In genomic region chr6:30886897-30887255, GRCh38 we compare ENCODE assay signal across 13 cellular contexts. TPM values are rescaled to one million over a fixed set of nuclear protein-coding genes. Genes with fewer than 3 reads are reported as not detected.
DNase-seq lines count a peak whose midpoint lies in the region; ATAC-seq and TF ChIP-seq lines count a peak whose summit lies in the region.
"Had no signal": no experiment of that assay in that cellular context is flagged by ENCODE, and none has a peak within 500 bp of the region (broad histone marks: within the 10 kb centered on the region; RNA-seq: fewer than 3 reads in every experiment).

No MANE protein-coding gene starts in this region.

- H3K79me2 ChIP-seq in PC-3 (ENCODE audit: low read length) (peaks cover 64% of the 10 kb centered on the region), parathyroid adenoma (peaks cover 42% of the 10 kb centered on the region)

- H3K4me1 ChIP-seq in BLaER1 treated with 17β-estradiol and CSF1 and Interleukin-3, amounts not matched to agents 10 nM and 100 nM: peaks cover 42 to 78% (median 71%) of the 10 kb centered on the region in 10 experiments
- H3K4me1 ChIP-seq in PC-3 (ENCODE audit: insufficient read depth, low read length): peaks cover 54% of the 10 kb centered on the region
- peaks cover 2 to 19% of the 10 kb centered on the region in 2 donors for H3K4me1 ChIP-seq in esophagus (ENCODE audit: control insufficient read depth in 2 of 2, insufficient read depth in 2 of 2, low read length in 1 of 2)
- peaks cover 38% of the 10 kb centered on the region for H3K4me1 ChIP-seq in parathyroid adenoma

- BruUV-seq in PC-3 (replicated peaks; lab: Mats Ljungman, UMichigan): no TSS peak

- peak overlapping the region; percentile 88 to 100 (median 97) for H3K4me2 ChIP-seq in BLaER1 treated with 17β-estradiol and CSF1 and Interleukin-3, amounts not matched to agents 10 nM and 100 nM
- H3K4me2 ChIP-seq in PC-3 (ENCODE audit: low read length) (peak overlapping the region; percentile 91), parathyroid adenoma (ENCODE audit: low read length) (peak overlapping the region; percentile 99)

- H3F3A ChIP-seq in PC-3 (ENCODE audit: low read length, unreplicated experiment): no peaks in the 10 kb centered on the region

- POLR2A ChIA-PET in PC-3 (lab: Charles Lee; ENCODE audit: unreplicated experiment): no interaction called here

- no peak overlapping the region; a peak in 1 of 20 replicates for H3K4me3 ChIP-seq in BLaER1 treated with 17β-estradiol and CSF1 and Interleukin-3, amounts not matched to agents 10 nM and 100 nM
- H3K4me3 ChIP-seq in PC-3 (ENCODE audit: low read length) (peak overlapping the region; percentile 70), esophagus (ENCODE audit: low read depth in 1 of 2, low read length in 2 of 2) (peak overlapping the region in 1 of 2 donors; percentile 86), parathyroid adenoma (ENCODE audit: low read depth, low read length) (no peak overlapping the region)

- no peak for TF ChIP-seq CTCF in PC-3 (conservative IDR thresholded peaks at IDR 0.05; ENCODE audit: low read depth, low read length)
- TF ChIP-seq CTCF in parathyroid adenoma (IDR thresholded peaks at IDR 0.05): no peak

- H3K9me2 ChIP-seq in PC-3 (replicated peaks; ENCODE audit: low read length): no peaks in the 10 kb centered on the region

- peaks cover 0 to 32% (median 13%) of the 10 kb centered on the region in 11 experiments; a peak in 9 of 22 replicates for H4K20me1 ChIP-seq in BLaER1 treated with 17β-estradiol and CSF1 and Interleukin-3, amounts not matched to agents 10 nM and 100 nM
- H4K20me1 ChIP-seq in PC-3 (ENCODE audit: low read length): peaks cover 19% of the 10 kb centered on the region

- CTCF ChIA-PET in PC-3 (lab: Charles Lee): interaction anchor here (0.6 kb wide), 1 partner anchor 184 kb away, joined by 3 read pairs; no protein-coding TSS in a partner anchor

- no peak for DNase-seq in PC-3
- DNase-seq in NCI-H2171 (lab: John Stamatoyannopoulos, UW): no peak
- DNase-seq in effector CD4-positive, alpha-beta T cell: no peak
- no peak for DNase-seq in activated naive CD4-positive, alpha-beta T cell (lab: John Stamatoyannopoulos, UW)
- DNase-seq: activated CD8-positive, alpha-beta T cell treated with anti-CD3 and anti-CD28 coated beads for 36 hours; CD8-positive, alpha-beta memory T cell; Karpas-422 had no signal

- H3K27ac ChIP-seq in BLaER1 treated with 17β-estradiol and CSF1 and Interleukin-3, amounts not matched to agents 10 nM and 100 nM: 0 out of 22 replicates have a peak overlapping the region, but pooled peaks of 1 of the 11 experiments have one; percentile 75
- H3K27ac ChIP-seq in PC-3 (ENCODE audit: low read length) (peak overlapping the region; percentile 93), esophagus (ENCODE audit: low read depth in 2 of 2, low read length in 1 of 2) (peak overlapping the region; percentile 87 to 96), parathyroid adenoma (peak overlapping the region; percentile 100)
- H3K27ac ChIP-seq: neutrophil had no signal

- H3K27me3 ChIP-seq in BLaER1 treated with 17β-estradiol and CSF1 and Interleukin-3, amounts not matched to agents 10 nM and 100 nM: no peaks in the 10 kb centered on the region
- no peaks in the 10 kb centered on the region for H3K27me3 ChIP-seq in PC-3 (ENCODE audit: low read length)
- H3K27me3 ChIP-seq in esophagus (ENCODE audit: control insufficient read depth in 1 of 2, insufficient read depth in 2 of 2, low read length in 2 of 2): no peaks in the 10 kb centered on the region
- H3K27me3 ChIP-seq in parathyroid adenoma (ENCODE audit: control insufficient read depth, insufficient read depth, low read length): no peaks in the 10 kb centered on the region

- no peaks in the 10 kb centered on the region for H3K9me3 ChIP-seq in BLaER1 treated with 17β-estradiol and CSF1 and Interleukin-3, amounts not matched to agents 10 nM and 100 nM (replicated peaks in 1 of 11)
- H3K9me3 ChIP-seq in PC-3 (ENCODE audit: low read length): no peaks in the 10 kb centered on the region
- H3K9me3 ChIP-seq in esophagus (ENCODE audit: control insufficient read depth in 2 of 2, insufficient read depth in 1 of 2, low read depth in 1 of 2, low read length in 1 of 2): no peaks in the 10 kb centered on the region
- H3K9me3 ChIP-seq in parathyroid adenoma (ENCODE audit: control insufficient read depth, low read length): no peaks in the 10 kb centered on the region
- H3K9me3 ChIP-seq: neutrophil had no signal

- H3K36me3 ChIP-seq in BLaER1 treated with 17β-estradiol and CSF1 and Interleukin-3, amounts not matched to agents 10 nM and 100 nM: peaks cover 27 to 34% (median 31%) of the 10 kb centered on the region in 11 experiments; a peak in 19 of 22 replicates
- H3K36me3 ChIP-seq in PC-3 (ENCODE audit: low read depth, low read length) (peaks cover 23% of the 10 kb centered on the region; the same call in 1 of the 2 replicates), esophagus (ENCODE audit: control insufficient read depth in 2 of 2, insufficient read depth in 2 of 2, low read length in 1 of 2) (peaks cover 0 to 34% of the 10 kb centered on the region in 2 donors), parathyroid adenoma (ENCODE audit: control insufficient read depth, insufficient read depth, low read length) (no peaks in the 10 kb centered on the region)
- H3K36me3 ChIP-seq: neutrophil had no signal

- no peak for ATAC-seq in PC-3
- no peak for ATAC-seq in HG03378 (IDR thresholded peaks at IDR 0.05; ENCODE audit: unreplicated experiment)
- ATAC-seq: activated CD8-positive, alpha-beta T cell treated with anti-CD3 and anti-CD28 coated beads for 36 hours had no signal

- intact Hi-C loops in PC-3 (cut with micrococcal nuclease): no loop called here

- H3K9ac ChIP-seq in BLaER1 treated with 17β-estradiol and CSF1 and Interleukin-3, amounts not matched to agents 10 nM and 100 nM: peak overlapping the region in 5 of 11 experiments; percentile 79 to 84 (median 80); a peak in 4 of 22 replicates
- H3K9ac ChIP-seq in PC-3 (ENCODE audit: low read length): peak overlapping the region; percentile 92
- no peak overlapping the region for H3K9ac ChIP-seq in parathyroid adenoma

- H2AFZ ChIP-seq in PC-3 (ENCODE audit: low read length) (no peak overlapping the region), parathyroid adenoma (no peak overlapping the region)

RNA-seq across cellular contexts. Expression of gene DDR1, which starts 2.6 kb away (rescaled TPM):
- 108 and 144 TPM in 2 replicates for total RNA-seq in PC-3 (2014; rRNA removed)
- 100 to 1,000 TPM; 102 to 136 TPM for polyA plus RNA-seq in esophagus

RNA-seq across cellular contexts. Expression of gene GTF2H4, which starts 21.1 kb away (rescaled TPM):
- 21.7 and 28.7 TPM in 2 replicates for total RNA-seq in PC-3 (2014; rRNA removed)
- 10 to 100 TPM; 20.6 to 32.0 TPM for polyA plus RNA-seq in esophagus

RNA-seq across cellular contexts. Expression of gene VARS2, which starts 27.2 kb away (rescaled TPM):
- total RNA-seq in PC-3 (2014; rRNA removed): 66.5 and 87.8 TPM in 2 replicates
- 10 to 100 TPM; 30.0 to 81.5 TPM for polyA plus RNA-seq in esophagus

RNA-seq across cellular contexts. Expression of gene SFTA2, which starts 45.1 kb away (rescaled TPM):
- total RNA-seq in PC-3 (2014; rRNA removed): not detected in 2 replicates
- polyA plus RNA-seq in esophagus: 100 to 1,000 TPM; 130 to 421 TPM
- total RNA-seq: activated CD8-positive, alpha-beta T cell treated with anti-CD3 and anti-CD28 coated beads for 36 hours; CD8-positive, alpha-beta memory T cell; fibroblast of villous mesenchyme had no signal
- polyA plus RNA-seq: CD8-positive, alpha-beta memory T cell had no signal

RNA-seq across cellular contexts. Expression of gene MUCL3, which starts 53.9 kb away (rescaled TPM):
- 0.04 TPM in 1 of 2 replicates, not detected in the other for total RNA-seq in PC-3 (2014; rRNA removed)
- 10 to 100 TPM in 1 of 2 donors, 1 to 10 TPM in 1; 5.2 to 17.8 TPM for polyA plus RNA-seq in esophagus
- total RNA-seq: activated CD8-positive, alpha-beta T cell treated with anti-CD3 and anti-CD28 coated beads for 36 hours; CD8-positive, alpha-beta memory T cell; fibroblast of villous mesenchyme had no signal
- polyA plus RNA-seq: CD8-positive, alpha-beta memory T cell had no signal
